ENCODE assay signal across 8 cellular contexts in genomic region chr5:113606298-113607134, GRCh38.
DNase-seq lines count a peak whose midpoint lies in the region; ATAC-seq, FAIRE-seq and TF ChIP-seq lines count a peak whose summit lies in the region.

No MANE protein-coding gene starts in this region.

- no peak overlapping the region for H3K4me3 ChIP-seq in MG63
- H3K4me3 ChIP-seq in K562: no peak overlapping the region

- peak; percentile 91 to 95 for TF ChIP-seq RAD21 in K562 (CRISPR knock-in tag; conservative IDR thresholded peaks at IDR 0.05 in 1 of 2, IDR thresholded peaks at IDR 0.05 in 1 of 2)

- H3K27me3 ChIP-seq in MG63: no peaks in the 10 kb centered on the region
- no peaks in the 10 kb centered on the region for H3K27me3 ChIP-seq in K562 (ENCODE audit: control insufficient read depth in 2 of 2, insufficient read depth in 2 of 2, low read length in 2 of 2)

- H4K20me1 ChIP-seq in K562 (replicated peaks; ENCODE audit: control insufficient read depth, insufficient read depth, low read length): no peaks in the 10 kb centered on the region

- peak; percentile 76 to 86 (median 86) for TF ChIP-seq CTCF in K562 (IDR thresholded peaks at IDR 0.05 in 2 of 3, conservative IDR thresholded peaks at IDR 0.05 in 1 of 3; ENCODE audit: insufficient read depth in 2 of 3, low read depth in 1 of 3, low read length in 3 of 3)

- POLR2A ChIA-PET in K562 (lab: Yijun Ruan, JAX): interaction anchor here (0.6 to 2.2 kb wide), 2 partner anchors 11 to 354 kb away, joined by 4 to 7 read pairs; no protein-coding TSS in a partner anchor

- no peak overlapping the region for H3K27ac ChIP-seq in K562 (ENCODE audit: extremely low read depth, low read depth, low read length)

- no peaks in the 10 kb centered on the region for H3K9me3 ChIP-seq in MG63
- 0 out of 2 replicates have a peak, but pooled peaks cover 1% of the 10 kb centered on the region for H3K9me3 ChIP-seq in K562 (replicated peaks; ENCODE audit: control insufficient read depth, insufficient read depth, low read depth, low read length)

- BruUV-seq in K562 (replicated peaks; lab: Mats Ljungman, UMichigan): no TSS peak

- peak overlapping the region; percentile 56 for H2AFZ ChIP-seq in K562 (ENCODE audit: low read depth, low read length)

- no peaks in the 10 kb centered on the region for H3K79me2 ChIP-seq in K562 (ENCODE audit: control insufficient read depth, insufficient read depth, low read length)

- peaks cover 0 to 5% of the 10 kb centered on the region in 2 experiments; a peak in 3 of 5 replicates for H3K4me1 ChIP-seq in K562 (replicated peaks in 1 of 2; ENCODE audit: control insufficient read depth in 2 of 2, insufficient read depth in 2 of 2, low read length in 2 of 2)

- WGBS in K562 (ENCODE audit: insufficient coverage, low coverage, missing lambda C conversion rate): 17% methylated on average over 13 of the region's 13 CpGs

- CTCF ChIA-PET in K562 (lab: Yijun Ruan, JAX; ENCODE audit: low intra/inter-chr PET ratio): interaction anchor here (0.5 to 1.5 kb wide), 7 partner anchors 76 to 828 kb away, joined by 3 to 8 read pairs (median 5); no protein-coding TSS in a partner anchor

- no peak for TF ChIP-seq POLR2A in K562 (conservative IDR thresholded peaks at IDR 0.05)

- H3K36me3 ChIP-seq in MG63 (no peaks in the 10 kb centered on the region), K562 (ENCODE audit: control insufficient read depth, insufficient read depth, low read length) (no peaks in the 10 kb centered on the region)

- peak; percentile 90 for FAIRE-seq in K562 (lab: Jason Lieb, UNC)

- in situ Hi-C loops in K562 (cut with MboI): no loop called here

- no peaks in the 10 kb centered on the region for H3K9me1 ChIP-seq in K562 (ENCODE audit: control insufficient read depth, insufficient read depth, low read length)

- intact Hi-C loops in K562 (cut with micrococcal nuclease): loop anchor here (1.0 to 10.0 kb wide), 9 partner anchors 94 to 1429 kb away; partner anchors contain the start of gene YTHDC2

- peak overlapping the region; percentile 56; the same call in 1 of the 2 replicates for H3K4me2 ChIP-seq in K562 (ENCODE audit: insufficient read depth, low read length)

- DNase-seq in NK-92 treated with Interleukin-12 subunit alpha and Interleukin-12 subunit beta, amount 100 ng/mL, for 24 hours (lab: John Stamatoyannopoulos, UW): peak; percentile 4
- DNase-seq in NK-92 (lab: John Stamatoyannopoulos, UW; ENCODE audit: unreplicated experiment) (no peak), HCEC 1CT (peak; percentile 60), MG63 (peak; percentile 10), SKM-1 (lab: John Stamatoyannopoulos, UW; ENCODE audit: unreplicated experiment) (peak; percentile 33), K562 (ENCODE audit: extremely low read depth in 1 of 4, low spot score in 3 of 4) (peak; percentile 53 to 79 (median 61)), iPS-NIHi7 (ENCODE audit: extremely low spot score) (peak; percentile 79)
- peak; percentile 13 for DNase-seq in stimulated activated CD4-positive, alpha-beta T cell treated with anti-CD3 and anti-CD28 coated beads, Interleukin-12 subunit alpha, Interleukin-12 subunit beta, amount 100 ng/mL, for 4 hours

- ATAC-seq in K562: peak; percentile 99

- no peak for TF ChIP-seq EP300 in K562 (IDR thresholded peaks at IDR 0.05; ENCODE audit: low read length)

- H3K9ac ChIP-seq in K562 (ENCODE audit: insufficient read depth in 1 of 2, low read depth in 2 of 2, low read length in 2 of 2): no peak overlapping the region; a peak in 1 of 4 replicates

TF ChIP-seq in K562, 482 proteins besides CTCF, POLR2A, EP300 and RAD21 (continues in another document):
- TF ChIP-seq, protein P1, sequence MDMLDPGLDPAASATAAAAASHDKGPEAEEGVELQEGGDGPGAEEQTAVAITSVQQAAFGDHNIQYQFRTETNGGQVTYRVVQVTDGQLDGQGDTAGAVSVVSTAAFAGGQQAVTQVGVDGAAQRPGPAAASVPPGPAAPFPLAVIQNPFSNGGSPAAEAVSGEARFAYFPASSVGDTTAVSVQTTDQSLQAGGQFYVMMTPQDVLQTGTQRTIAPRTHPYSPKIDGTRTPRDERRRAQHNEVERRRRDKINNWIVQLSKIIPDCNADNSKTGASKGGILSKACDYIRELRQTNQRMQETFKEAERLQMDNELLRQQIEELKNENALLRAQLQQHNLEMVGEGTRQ (CRISPR knock-in tag; IDR thresholded peaks at IDR 0.05): no peak
- no peak for TF ChIP-seq NCOA1 (IDR thresholded peaks at IDR 0.05; ENCODE audit: low read depth)
- TF ChIP-seq, protein P2, sequence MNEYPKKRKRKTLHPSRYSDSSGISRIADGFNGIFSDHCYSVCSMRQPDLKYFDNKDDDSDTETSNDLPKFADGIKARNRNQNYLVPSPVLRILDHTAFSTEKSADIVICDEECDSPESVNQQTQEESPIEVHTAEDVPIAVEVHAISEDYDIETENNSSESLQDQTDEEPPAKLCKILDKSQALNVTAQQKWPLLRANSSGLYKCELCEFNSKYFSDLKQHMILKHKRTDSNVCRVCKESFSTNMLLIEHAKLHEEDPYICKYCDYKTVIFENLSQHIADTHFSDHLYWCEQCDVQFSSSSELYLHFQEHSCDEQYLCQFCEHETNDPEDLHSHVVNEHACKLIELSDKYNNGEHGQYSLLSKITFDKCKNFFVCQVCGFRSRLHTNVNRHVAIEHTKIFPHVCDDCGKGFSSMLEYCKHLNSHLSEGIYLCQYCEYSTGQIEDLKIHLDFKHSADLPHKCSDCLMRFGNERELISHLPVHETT (CRISPR knock-in tag; conservative IDR thresholded peaks at IDR 0.05 in 1 of 2, IDR thresholded peaks at IDR 0.05 in 1 of 2): no peak
- TF ChIP-seq NFIX (CRISPR knock-in tag; IDR thresholded peaks at IDR 0.05; ENCODE audit: low read depth): no peak
- 0 out of 2 replicates have a peak, but pooled peaks have one; percentile 46 for TF ChIP-seq CC2D1A (IDR thresholded peaks at IDR 0.05)
- TF ChIP-seq EGR1 (conservative IDR thresholded peaks at IDR 0.05): no peak
- TF ChIP-seq, protein P3, sequence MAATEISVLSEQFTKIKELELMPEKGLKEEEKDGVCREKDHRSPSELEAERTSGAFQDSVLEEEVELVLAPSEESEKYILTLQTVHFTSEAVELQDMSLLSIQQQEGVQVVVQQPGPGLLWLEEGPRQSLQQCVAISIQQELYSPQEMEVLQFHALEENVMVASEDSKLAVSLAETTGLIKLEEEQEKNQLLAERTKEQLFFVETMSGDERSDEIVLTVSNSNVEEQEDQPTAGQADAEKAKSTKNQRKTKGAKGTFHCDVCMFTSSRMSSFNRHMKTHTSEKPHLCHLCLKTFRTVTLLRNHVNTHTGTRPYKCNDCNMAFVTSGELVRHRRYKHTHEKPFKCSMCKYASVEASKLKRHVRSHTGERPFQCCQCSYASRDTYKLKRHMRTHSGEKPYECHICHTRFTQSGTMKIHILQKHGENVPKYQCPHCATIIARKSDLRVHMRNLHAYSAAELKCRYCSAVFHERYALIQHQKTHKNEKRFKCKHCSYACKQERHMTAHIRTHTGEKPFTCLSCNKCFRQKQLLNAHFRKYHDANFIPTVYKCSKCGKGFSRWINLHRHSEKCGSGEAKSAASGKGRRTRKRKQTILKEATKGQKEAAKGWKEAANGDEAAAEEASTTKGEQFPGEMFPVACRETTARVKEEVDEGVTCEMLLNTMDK (IDR thresholded peaks at IDR 0.05; ENCODE audit: borderline replicate concordance, insufficient read depth, low read depth, low read length, poor library complexity, severe bottlenecking): no peak
- no peak for TF ChIP-seq PTTG1 (tag; IDR thresholded peaks at IDR 0.05; ENCODE audit: low read depth)
- TF ChIP-seq HDAC2 (IDR thresholded peaks at IDR 0.05): no peak
- no peak for TF ChIP-seq KHSRP (IDR thresholded peaks at IDR 0.05)
- TF ChIP-seq PRMT5 (CRISPR knock-in tag; IDR thresholded peaks at IDR 0.05): no peak
- TF ChIP-seq NFATC3 (IDR thresholded peaks at IDR 0.05): no peak
- TF ChIP-seq, protein P4, sequence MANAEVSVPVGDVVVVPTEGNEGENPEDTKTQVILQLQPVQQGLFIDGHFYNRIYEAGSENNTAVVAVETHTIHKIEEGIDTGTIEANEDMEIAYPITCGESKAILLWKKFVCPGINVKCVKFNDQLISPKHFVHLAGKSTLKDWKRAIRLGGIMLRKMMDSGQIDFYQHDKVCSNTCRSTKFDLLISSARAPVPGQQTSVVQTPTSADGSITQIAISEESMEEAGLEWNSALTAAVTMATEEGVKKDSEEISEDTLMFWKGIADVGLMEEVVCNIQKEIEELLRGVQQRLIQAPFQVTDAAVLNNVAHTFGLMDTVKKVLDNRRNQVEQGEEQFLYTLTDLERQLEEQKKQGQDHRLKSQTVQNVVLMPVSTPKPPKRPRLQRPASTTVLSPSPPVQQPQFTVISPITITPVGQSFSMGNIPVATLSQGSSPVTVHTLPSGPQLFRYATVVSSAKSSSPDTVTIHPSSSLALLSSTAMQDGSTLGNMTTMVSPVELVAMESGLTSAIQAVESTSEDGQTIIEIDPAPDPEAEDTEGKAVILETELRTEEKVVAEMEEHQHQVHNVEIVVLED (CRISPR knock-in tag; IDR thresholded peaks at IDR 0.05): no peak
- no peak for TF ChIP-seq RUNX1 (IDR thresholded peaks at IDR 0.05; ENCODE audit: low read depth)
- TF ChIP-seq HOXB6 (CRISPR knock-in tag; IDR thresholded peaks at IDR 0.05; ENCODE audit: borderline replicate concordance): no peak
- no peak for TF ChIP-seq SNIP1 (IDR thresholded peaks at IDR 0.05; ENCODE audit: low read depth)
- no peak for TF ChIP-seq ZC3H8 (IDR thresholded peaks at IDR 0.05)
- no peak for TF ChIP-seq LARP7 (IDR thresholded peaks at IDR 0.05)
- no peak for TF ChIP-seq TARDBP (IDR thresholded peaks at IDR 0.05)
- peak; percentile 62; the same call in 1 of the 2 replicates for TF ChIP-seq SMC3 (conservative IDR thresholded peaks at IDR 0.05; ENCODE audit: insufficient read depth, low read depth, low read length)
- no peak for TF ChIP-seq NUFIP1 (IDR thresholded peaks at IDR 0.05; ENCODE audit: partially characterized antibody)
- no peak for TF ChIP-seq TAF7 (tag; IDR thresholded peaks at IDR 0.05)
- TF ChIP-seq CHD2 (IDR thresholded peaks at IDR 0.05; ENCODE audit: low read depth, low read length): no peak
- TF ChIP-seq EP400 (IDR thresholded peaks at IDR 0.05): no peak
- no peak for TF ChIP-seq ZZZ3 (IDR thresholded peaks at IDR 0.05)
- 0 out of 2 replicates have a peak, but pooled peaks have one; percentile 30 for TF ChIP-seq ATF7 (IDR thresholded peaks at IDR 0.05)
